8 cellular contexts compared by ENCODE assay signal in genomic region chr1:108897865-108898720, GRCh38. TPM values are rescaled to one million over a fixed set of nuclear protein-coding genes. Genes with fewer than 3 reads are reported as not detected.
DNase-seq lines count a peak whose midpoint lies in the region; ATAC-seq, FAIRE-seq and TF ChIP-seq lines count a peak whose summit lies in the region.

No MANE protein-coding gene starts in this region.

- intact Hi-C loops in HCT116 (cut with micrococcal nuclease) (loop anchor here (1.0 to 10.0 kb wide), 4 partner anchors 70 to 1113 kb away; partner anchors contain the start of gene STXBP3), pancreas (cut with DNase I) (loop anchor here in 1 of 3 donors (5.0 kb wide), 1 partner anchor 71 kb away; no protein-coding TSS in a partner anchor)

- FAIRE-seq in frontal cortex (lab: Jason Lieb, UNC) (peak; percentile 89), pancreas (lab: Jason Lieb, UNC) (peak; percentile 93)

- TF ChIP-seq RAD21 in HCT116 (IDR thresholded peaks at IDR 0.05; ENCODE audit: low read depth), result peak; percentile 78

- TF ChIP-seq CTCF in HCT116 (IDR thresholded peaks at IDR 0.05 in 2 of 3, conservative IDR thresholded peaks at IDR 0.05 in 1 of 3; ENCODE audit: borderline replicate concordance in 1 of 3, insufficient read depth in 1 of 3, low read depth in 2 of 3, low read length in 2 of 3) (peak; percentile 54 to 79 (median 71)), pancreas (IDR thresholded peaks at IDR 0.05) (peak; percentile 17 to 58 (median 52))

- no peak overlapping the region for H2AFZ ChIP-seq in HCT116 (ENCODE audit: low read depth, low read length, poor library complexity, severe bottlenecking)

- no peak overlapping the region for H3K4me3 ChIP-seq in HCT116 (replicated peaks in 1 of 2; ENCODE audit: low read depth in 1 of 2, low read length in 2 of 2)
- no peak overlapping the region for H3K4me3 ChIP-seq in pancreas

- H3K36me3 ChIP-seq in HCT116 (ENCODE audit: control insufficient read depth in 1 of 2, insufficient read depth in 2 of 2, low read length in 2 of 2), result peaks cover 5 to 12% of the 10 kb centered on the region in 2 experiments; a peak in 3 of 4 replicates
- H3K36me3 ChIP-seq in pancreas, result no peaks in the 10 kb centered on the region

- RAD21 ChIA-PET in HCT116 (lab: Charles Lee; ENCODE audit: low non-redundant PET in 1 of 2, low total read pairs in 2 of 2, uncharacterized antibody in 2 of 2, unreplicated experiment in 2 of 2), result interaction anchor here in 1 of 2 experiments (1.3 kb wide), 1 partner anchor 69 kb away, joined by 3 read pairs; no protein-coding TSS in a partner anchor

- 60% methylated on average over 8 of the region's 8 CpGs for WGBS in pancreas, 2 donors

- H3K4me1 ChIP-seq in HCT116 (ENCODE audit: control insufficient read depth in 1 of 2, insufficient read depth in 2 of 2, low read length in 2 of 2) (no peaks in the 10 kb centered on the region), pancreas (no peaks in the 10 kb centered on the region)

- H3K9me3 ChIP-seq in HCT116 (ENCODE audit: control insufficient read depth in 1 of 2, insufficient read depth in 1 of 2, low read depth in 1 of 2, low read length in 2 of 2) (no peaks in the 10 kb centered on the region), pancreas (no peaks in the 10 kb centered on the region)

- no TSS peak for BruUV-seq in HCT116 (replicated peaks; lab: Mats Ljungman, UMichigan)

- peak; percentile 81 for ATAC-seq in HCT116
- peak; percentile 58 to 91 (median 84) for ATAC-seq in pancreas

- no peak overlapping the region for H3K9ac ChIP-seq in HCT116 (ENCODE audit: low read length)

- CTCF ChIA-PET in HCT116 (lab: Charles Lee), result interaction anchor here (1.0 to 5.3 kb wide), 2 partner anchors 58 to 70 kb away, joined by 4 to 93 read pairs; no protein-coding TSS in a partner anchor

- H3K27ac ChIP-seq in HCT116 (ENCODE audit: low read depth, low read length), result no peak overlapping the region
- H3K27ac ChIP-seq in pancreas, result no peak overlapping the region

- H3K79me2 ChIP-seq in HCT116 (ENCODE audit: insufficient read depth, low read length), result peaks cover 32% of the 10 kb centered on the region

- DNase-seq in SIG-M5 treated with dmso at 0.1 percent for 504 hours (lab: John Stamatoyannopoulos, UW; ENCODE audit: unreplicated experiment) (peak; percentile 56), SIG-M5 (lab: John Stamatoyannopoulos, UW) (no peak), HCT116 (ENCODE audit: low read depth, low spot score) (peak; percentile 40), NCI-H2171 (lab: John Stamatoyannopoulos, UW) (peak; percentile 20), frontal cortex (ENCODE audit: low spot score in 2 of 2) (peak in 1 of 2 donors; percentile 29), pancreas (peak in 2 of 6 donors; percentile 17 to 31), KG1 (lab: John Stamatoyannopoulos, UW) (no peak)
- peak; percentile 24 for DNase-seq in activated CD4-positive, alpha-beta T cell treated with anti-CD3 and anti-CD28 coated beads for 48 hours

- no peaks in the 10 kb centered on the region for H3K9me2 ChIP-seq in HCT116 (ENCODE audit: insufficient read depth)

- H3K27me3 ChIP-seq in HCT116 (ENCODE audit: insufficient read depth, low read length), result no peaks in the 10 kb centered on the region
- H3K27me3 ChIP-seq in pancreas, result no peaks in the 10 kb centered on the region

- no peak for TF ChIP-seq POLR2A in HCT116 (IDR thresholded peaks at IDR 0.05; ENCODE audit: borderline replicate concordance, extremely low read depth, insufficient read depth, insufficient read length)

- POLR2A ChIA-PET in HCT116 (lab: Charles Lee), result no interaction called here

- no peaks in the 10 kb centered on the region for H4K20me1 ChIP-seq in HCT116 (ENCODE audit: insufficient read depth)

- no peak overlapping the region for H3K4me2 ChIP-seq in HCT116 (ENCODE audit: low read length)

TF ChIP-seq in HCT116, 20 proteins besides CTCF, POLR2A, EP300 and RAD21:
- TF ChIP-seq SIN3A (IDR thresholded peaks at IDR 0.05; ENCODE audit: low read depth) (no peak), FOSL1 (IDR thresholded peaks at IDR 0.05; ENCODE audit: low read depth) (no peak), JUND (IDR thresholded peaks at IDR 0.05) (no peak), CBX3 (IDR thresholded peaks at IDR 0.05; ENCODE audit: low read depth) (no peak), SRF (IDR thresholded peaks at IDR 0.05; ENCODE audit: low read depth) (no peak), ELF1 (IDR thresholded peaks at IDR 0.05; ENCODE audit: borderline replicate concordance, low read depth) (no peak), TCF7L2 (IDR thresholded peaks at IDR 0.05; ENCODE audit: borderline replicate concordance, extremely low read depth, insufficient read depth, insufficient read length) (no peak)
- TF ChIP-seq, protein P1, sequence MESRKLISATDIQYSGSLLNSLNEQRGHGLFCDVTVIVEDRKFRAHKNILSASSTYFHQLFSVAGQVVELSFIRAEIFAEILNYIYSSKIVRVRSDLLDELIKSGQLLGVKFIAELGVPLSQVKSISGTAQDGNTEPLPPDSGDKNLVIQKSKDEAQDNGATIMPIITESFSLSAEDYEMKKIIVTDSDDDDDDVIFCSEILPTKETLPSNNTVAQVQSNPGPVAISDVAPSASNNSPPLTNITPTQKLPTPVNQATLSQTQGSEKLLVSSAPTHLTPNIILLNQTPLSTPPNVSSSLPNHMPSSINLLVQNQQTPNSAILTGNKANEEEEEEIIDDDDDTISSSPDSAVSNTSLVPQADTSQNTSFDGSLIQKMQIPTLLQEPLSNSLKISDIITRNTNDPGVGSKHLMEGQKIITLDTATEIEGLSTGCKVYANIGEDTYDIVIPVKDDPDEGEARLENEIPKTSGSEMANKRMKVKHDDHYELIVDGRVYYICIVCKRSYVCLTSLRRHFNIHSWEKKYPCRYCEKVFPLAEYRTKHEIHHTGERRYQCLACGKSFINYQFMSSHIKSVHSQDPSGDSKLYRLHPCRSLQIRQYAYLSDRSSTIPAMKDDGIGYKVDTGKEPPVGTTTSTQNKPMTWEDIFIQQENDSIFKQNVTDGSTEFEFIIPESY (IDR thresholded peaks at IDR 0.05; ENCODE audit: extremely low read depth, insufficient replicate concordance, low read length), result no peak
- TF ChIP-seq, protein P2, sequence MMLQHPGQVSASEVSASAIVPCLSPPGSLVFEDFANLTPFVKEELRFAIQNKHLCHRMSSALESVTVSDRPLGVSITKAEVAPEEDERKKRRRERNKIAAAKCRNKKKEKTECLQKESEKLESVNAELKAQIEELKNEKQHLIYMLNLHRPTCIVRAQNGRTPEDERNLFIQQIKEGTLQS (IDR thresholded peaks at IDR 0.05), result no peak

RNA-seq across cellular contexts. Expression of gene GPSM2, which starts 21.3 kb away (rescaled TPM):
- total RNA-seq in HCT116 (2021; ENCODE audit: unreplicated experiment) (58.1 TPM), frontal cortex (64.8 TPM), pancreas (1 to 10 TPM in 3 of 6 donors, under 1 TPM in 3; 0.19 to 1.6 (median 0.74) TPM)
- polyA plus RNA-seq in HCT116 (2012), result 23.2 and 39.4 TPM in 2 replicates
- polyA plus RNA-seq in pancreas, result under 1 TPM; 0.42 to 0.92 TPM

RNA-seq across cellular contexts. Expression of gene AKNAD1, which starts 41.2 kb away (rescaled TPM):
- total RNA-seq in HCT116 (2021; ENCODE audit: unreplicated experiment) (0.15 TPM), frontal cortex (5.3 TPM), pancreas (not detected)
- 0.26 TPM in 1 of 2 replicates, not detected in the other for polyA plus RNA-seq in HCT116 (2012)
- polyA plus RNA-seq in pancreas, result under 1 TPM in 1 of 2 donors, not detected in 1; 0.23 TPM

Comparison
In these comparisons a context has a peak if more than half of its experiments do, and no peak if none do; other contexts are left out.
1. DNase-seq: peak in SIG-M5 treated with dmso at 0.1 percent for 504 hours (single experiment), HCT116 (single experiment), NCI-H2171 (single experiment) and activated CD4-positive, alpha-beta T cell treated with anti-CD3 and anti-CD28 coated beads for 48 hours (single experiment); none in SIG-M5 (single experiment) and KG1 (single experiment).
2. RNA of gene GPSM2, which starts 21.3 kb away (total RNA-seq): 64.8 TPM in frontal cortex (single experiment) and 58.1 TPM in HCT116 (single experiment); 0.19 to 1.6 TPM in pancreas; every median in the first group is over 10 times any median in the second.